Comparison of ENCODE assay signal across 8 cellular contexts in genomic region chr5:161676109-161676508, GRCh38.
DNase-seq lines count a peak whose midpoint lies in the region; ATAC-seq, FAIRE-seq and TF ChIP-seq lines count a peak whose summit lies in the region.

No MANE protein-coding gene starts in this region.

- TF ChIP-seq POLR2A in erythroblast (IDR thresholded peaks at IDR 0.05; ENCODE audit: low read length): no peak

- no peak for FAIRE-seq in D721Med (lab: Jason Lieb, UNC)

- no peak for DNase-seq in D721Med (ENCODE audit: insufficient read length, low spot score)
- DNase-seq in astrocyte of the hippocampus (ENCODE audit: low read depth, low spot score): peak; percentile 26
- DNase-seq in erythroblast (lab: John Stamatoyannopoulos, UW): no peak
- DNase-seq in GM19238 (ENCODE audit: insufficient read length, low spot score): no peak
- DNase-seq in effector CD4-positive, alpha-beta T cell: no peak
- no peak for DNase-seq in midbrain (lab: John Stamatoyannopoulos, UW)

- peak; percentile 54 for TF ChIP-seq CTCF in D721Med (IDR thresholded peaks at IDR 0.05; ENCODE audit: insufficient read depth, missing control alignments)

- peak; percentile 97 for ATAC-seq in GM21360 (IDR thresholded peaks at IDR 0.05; ENCODE audit: unreplicated experiment)
- peak; percentile 57 for ATAC-seq in HG03558 (IDR thresholded peaks at IDR 0.05; ENCODE audit: extremely low read depth, unreplicated experiment)
